Comparison of ENCODE assay signal across 11 cellular contexts in the genomic region with DNA sequence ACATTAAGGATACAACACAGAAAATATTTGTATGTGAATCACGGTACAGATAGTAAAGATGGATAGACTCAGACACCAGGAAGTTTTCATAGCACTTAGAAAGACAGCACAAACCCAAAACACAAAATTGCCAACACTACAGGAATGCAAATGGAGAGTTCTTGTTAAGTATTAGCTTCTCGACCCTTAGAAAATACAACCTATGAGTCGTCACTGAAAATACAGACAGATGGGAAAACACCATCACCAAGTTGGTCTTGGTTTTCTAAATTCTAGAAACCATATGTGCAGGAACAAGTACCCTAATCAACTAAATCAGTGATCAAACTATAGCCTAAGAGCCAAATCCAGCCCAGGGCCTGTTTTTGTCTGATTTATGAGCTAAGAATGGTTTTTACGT.
"Had no signal": no experiment of that assay in that cellular context is flagged by ENCODE, and none has a peak within 500 bp of the region (broad histone marks: within the 10 kb centered on the region; RNA-seq: fewer than 3 reads in every experiment).

No MANE protein-coding gene starts in this region.

- H3K4me3 Mint-ChIP-seq: activated naive CD4-positive, alpha-beta T cell treated with anti-CD3 and anti-CD28 coated beads for 36 hours; activated T-helper 17 cell treated with anti-CD3 and anti-CD28 coated beads, Interleukin-2, amount 50 U/mL, for 72 hours; endodermal cell; neural crest cell had no signal

- H3K4me1 ChIP-seq: right lobe of liver, thyroid gland had no signal

- H3K9me3 ChIP-seq: right lobe of liver, thyroid gland had no signal

- H3K27me3 Mint-ChIP-seq: activated T-helper 17 cell treated with anti-CD3 and anti-CD28 coated beads, Interleukin-2, amount 50 U/mL, for 72 hours had no signal

- H3K27ac Mint-ChIP-seq: activated T-helper 17 cell treated with anti-CD3 and anti-CD28 coated beads, Interleukin-2, amount 50 U/mL, for 72 hours; endodermal cell had no signal

- H3K4me1 Mint-ChIP-seq: activated T-helper 17 cell treated with anti-CD3 and anti-CD28 coated beads, Interleukin-2, amount 50 U/mL, for 72 hours had no signal

- H3K27me3 ChIP-seq: cardiac muscle cell, dorsolateral prefrontal cortex, hepatocyte, right lobe of liver, thyroid gland had no signal

- H3K9me3 Mint-ChIP-seq: activated naive CD4-positive, alpha-beta T cell treated with anti-CD3 and anti-CD28 coated beads for 36 hours; activated T-helper 17 cell treated with anti-CD3 and anti-CD28 coated beads, Interleukin-2, amount 50 U/mL, for 72 hours had no signal

- DNase-seq: activated naive CD4-positive, alpha-beta T cell treated with anti-CD3 and anti-CD28 coated beads for 36 hours; dorsolateral prefrontal cortex; endodermal cell; midbrain; psoas muscle; right lobe of liver; thyroid gland had no signal

- H3K4me3 ChIP-seq: cardiac muscle cell, dorsolateral prefrontal cortex, hepatocyte, psoas muscle, right lobe of liver, thyroid gland had no signal

- H3K36me3 ChIP-seq: cardiac muscle cell, right lobe of liver, thyroid gland had no signal

- H3K27ac ChIP-seq: cardiac muscle cell, dorsolateral prefrontal cortex, hepatocyte, psoas muscle, right lobe of liver, thyroid gland had no signal

- H3K4me2 ChIP-seq: hepatocyte had no signal

- H2AFZ ChIP-seq: hepatocyte had no signal

- ATAC-seq: activated T-helper 17 cell treated with anti-CD3 and anti-CD28 coated beads, Interleukin-2, amount 50 U/mL, for 72 hours; psoas muscle; right lobe of liver had no signal
